ENCODE assay signal across 1 cellular context in the genomic region with DNA sequence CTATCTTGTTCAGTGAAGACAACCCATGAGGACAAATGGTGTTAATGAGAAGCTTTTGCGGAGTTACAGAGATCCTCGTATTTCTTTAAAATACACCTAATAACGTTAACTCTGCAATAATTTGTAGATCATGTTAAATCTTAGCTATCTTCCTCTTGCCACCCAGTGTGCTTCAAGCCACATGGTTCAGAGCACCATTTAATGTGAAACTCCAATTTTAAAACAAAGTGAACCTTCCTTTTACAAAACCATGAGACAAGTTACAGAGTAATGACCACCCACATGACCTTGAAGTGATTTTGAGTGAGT.
TF ChIP-seq lines count a peak whose summit lies in the region.

No MANE protein-coding gene starts in this region.

TF ChIP-seq in endothelial cell of umbilical vein, 7 proteins besides CTCF, POLR2A, EP300 and RAD21:
- no peak for TF ChIP-seq EZH2 (IDR thresholded peaks at IDR 0.05; ENCODE audit: borderline replicate concordance, low read depth, low read length, severe bottlenecking)
- no peak for TF ChIP-seq POLR2AphosphoS5 (IDR thresholded peaks at IDR 0.05; ENCODE audit: insufficient read depth, low read depth, low read length)
- TF ChIP-seq, protein P1, sequence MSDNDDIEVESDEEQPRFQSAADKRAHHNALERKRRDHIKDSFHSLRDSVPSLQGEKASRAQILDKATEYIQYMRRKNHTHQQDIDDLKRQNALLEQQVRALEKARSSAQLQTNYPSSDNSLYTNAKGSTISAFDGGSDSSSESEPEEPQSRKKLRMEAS (IDR thresholded peaks at IDR 0.05; ENCODE audit: insufficient read depth, insufficient read length): no peak
- no peak for TF ChIP-seq GATA2 (IDR thresholded peaks at IDR 0.05; ENCODE audit: insufficient read depth, insufficient read length, low read depth, low read length)
- no peak for TF ChIP-seq MYC (IDR thresholded peaks at IDR 0.05; ENCODE audit: low read depth, low read length)
- no peak for TF ChIP-seq JUN (IDR thresholded peaks at IDR 0.05; ENCODE audit: borderline replicate concordance, insufficient read depth, insufficient read length, low read depth)
- TF ChIP-seq FOS (IDR thresholded peaks at IDR 0.05; ENCODE audit: borderline replicate concordance, insufficient read depth, low read length): no peak
